In genomic region chr1:1943834-1944570, GRCh38 we compare ENCODE assay signal across 1 cellular context.
TF ChIP-seq lines count a peak whose summit lies in the region.

No MANE protein-coding gene starts in this region.

TF ChIP-seq in HepG2, 621 proteins besides CTCF, POLR2A, EP300 and RAD21 (continued from another document):
- TF ChIP-seq ZSCAN30 (CRISPR knock-in tag; IDR thresholded peaks at IDR 0.05) (no peak), KDM5A (IDR thresholded peaks at IDR 0.05; ENCODE audit: borderline replicate concordance, low read length) (no peak; the same call in 1 of the 2 replicates), TEAD3 (CRISPR knock-in tag; optimal IDR thresholded peaks at IDR 0.05; ENCODE audit: borderline replicate concordance) (peak; percentile 56), ETS1 (CRISPR knock-in tag; IDR thresholded peaks at IDR 0.05) (no peak), THAP7 (CRISPR knock-in tag; IDR thresholded peaks at IDR 0.05) (no peak), REPIN1 (CRISPR knock-in tag; IDR thresholded peaks at IDR 0.05; ENCODE audit: borderline replicate concordance, low read depth) (peak; percentile 46; the same call in 1 of the 2 replicates), ZSCAN31 (CRISPR knock-in tag; IDR thresholded peaks at IDR 0.05; ENCODE audit: low read depth) (peak; percentile 63; the same call in 1 of the 2 replicates)
